ENCODE assay signal across 8 cellular contexts in the genomic region with DNA sequence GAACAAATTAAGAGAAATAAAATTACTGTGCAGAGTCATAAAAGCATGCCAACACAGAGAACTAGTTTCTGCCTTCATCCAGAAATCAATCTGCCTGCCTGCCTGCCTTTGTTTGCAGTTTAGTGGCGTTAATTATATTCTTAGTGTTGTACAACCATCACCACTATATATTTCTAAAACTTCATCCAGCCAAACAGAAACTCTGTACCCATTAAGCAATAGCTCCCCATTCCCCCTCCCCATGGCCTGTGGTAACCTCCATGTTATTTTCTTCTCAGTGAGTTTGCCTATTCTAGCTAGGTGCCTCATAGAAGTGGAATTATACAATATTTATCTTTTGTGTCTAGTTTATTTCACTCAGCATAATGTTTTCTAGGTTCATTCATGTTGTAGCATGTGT.
"Had no signal": no experiment of that assay in that cellular context is flagged by ENCODE, and none has a peak within 500 bp of the region (broad histone marks: within the 10 kb centered on the region; RNA-seq: fewer than 3 reads in every experiment).

No MANE protein-coding gene starts in this region.

- H3K4me1 ChIP-seq: HAP-1 had no signal

- H3K9me3 ChIP-seq: HAP-1 had no signal

- H3K4me3 ChIP-seq: GM23248, HAP-1 had no signal

- H3K27ac Mint-ChIP-seq: HFFc6, IgD-negative memory B cell had no signal

- H3K27ac ChIP-seq: GM23248 had no signal

- ATAC-seq: HCT116 had no signal

- H3K9me3 Mint-ChIP-seq: HFFc6 had no signal

- DNase-seq: GM23248, GOT3, H7, HFFc6, KBM-7 had no signal

- H3K4me3 Mint-ChIP-seq: HFFc6, IgD-negative memory B cell had no signal

- H3K36me3 ChIP-seq: HAP-1 had no signal

- H2AFZ ChIP-seq: GM23248 had no signal

- H3K9ac ChIP-seq: GM23248 had no signal
